In the genomic region with DNA sequence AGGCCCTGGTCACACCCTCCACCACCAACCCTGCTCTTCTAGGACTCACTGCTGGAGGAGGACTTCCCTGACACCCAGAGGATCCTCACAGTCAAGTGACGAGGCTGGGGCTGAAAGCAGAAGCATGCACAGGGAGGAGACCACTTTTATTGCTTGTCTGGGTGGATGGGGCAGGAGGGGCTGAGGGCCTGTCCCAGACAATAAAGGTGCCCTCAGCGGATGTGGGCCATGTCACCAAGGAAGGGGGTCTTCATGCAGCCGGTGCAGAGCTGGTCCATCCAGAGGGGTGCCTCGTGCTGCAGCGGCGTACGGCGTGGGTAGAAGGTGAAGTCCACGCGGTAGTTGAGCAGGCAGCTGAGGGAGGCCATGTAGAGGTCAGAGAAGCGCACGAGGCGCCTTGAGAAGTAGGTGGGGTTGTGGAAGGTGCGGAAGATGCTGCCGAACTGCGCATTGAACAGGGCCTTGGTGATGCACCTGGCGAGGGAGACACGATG, we compare ENCODE assay signal across 17 cellular contexts. TPM values are rescaled to one million over a fixed set of nuclear protein-coding genes. Genes with fewer than 3 reads are reported as not detected.
DNase-seq lines count a peak whose midpoint lies in the region; ATAC-seq and TF ChIP-seq lines count a peak whose summit lies in the region.
"Had no signal": no experiment of that assay in that cellular context is flagged by ENCODE, and none has a peak within 500 bp of the region (broad histone marks: within the 10 kb centered on the region; RNA-seq: fewer than 3 reads in every experiment).

No MANE protein-coding gene starts in this region.

- H3K9ac ChIP-seq in neural progenitor cell, result no peak overlapping the region

- no peaks in the 10 kb centered on the region for H3K27me3 Mint-ChIP-seq in neural progenitor cell (ENCODE audit: insufficient read depth, low read depth)
- H3K27me3 Mint-ChIP-seq in activated T-helper 17 cell treated with anti-CD3 and anti-CD28 coated beads, Interleukin-2, amount 50 U/mL, for 72 hours, result no peaks in the 10 kb centered on the region
- H3K27me3 Mint-ChIP-seq: T-cell had no signal

- H3K27me3 ChIP-seq in heart left ventricle (no peaks in the 10 kb centered on the region), neural progenitor cell (no peaks in the 10 kb centered on the region), aorta (ENCODE audit: control insufficient read depth in 1 of 2, insufficient read depth in 2 of 2, low read length in 1 of 2) (no peaks in the 10 kb centered on the region)
- H3K27me3 ChIP-seq: MG63 had no signal

- peaks cover 19% of the 10 kb centered on the region for H4K20me1 ChIP-seq in neural progenitor cell (ENCODE audit: low read depth)

- H3K9me3 ChIP-seq in heart left ventricle (no peaks in the 10 kb centered on the region), neural progenitor cell (ENCODE audit: low read depth) (no peaks in the 10 kb centered on the region), aorta (ENCODE audit: control insufficient read depth, low read length) (no peaks in the 10 kb centered on the region)
- H3K9me3 ChIP-seq: MG63, thoracic aorta had no signal

- no peak overlapping the region for H2AFZ ChIP-seq in neural progenitor cell (replicated peaks)

- no peak overlapping the region for H3K4me3 ChIP-seq in heart left ventricle
- H3K4me3 ChIP-seq in neural progenitor cell, result no peak overlapping the region
- no peak overlapping the region for H3K4me3 ChIP-seq in aorta (ENCODE audit: low read length in 2 of 2)
- H3K4me3 ChIP-seq: lung, MG63 had no signal

- H3F3A ChIP-seq in neural progenitor cell (ENCODE audit: low read depth), result no peaks in the 10 kb centered on the region

- intact Hi-C loops in Right ventricle myocardium superior (cut with DNase I) (no loop called here), Right ventricle myocardium inferior (cut with DNase I) (no loop called here), heart left ventricle (cut with DNase I) (no loop called here), aorta (cut with DNase I) (no loop called here)

- H3K4me1 Mint-ChIP-seq in neural progenitor cell, result peaks cover 13% of the 10 kb centered on the region
- no peaks in the 10 kb centered on the region for H3K4me1 Mint-ChIP-seq in activated T-helper 17 cell treated with anti-CD3 and anti-CD28 coated beads, Interleukin-2, amount 50 U/mL, for 72 hours
- H3K4me1 Mint-ChIP-seq: T-cell had no signal

- TF ChIP-seq POLR2A in heart left ventricle (IDR thresholded peaks at IDR 0.05), result no peak

- peaks cover 12% of the 10 kb centered on the region for H3K36me3 Mint-ChIP-seq in neural progenitor cell
- H3K36me3 Mint-ChIP-seq in activated T-helper 17 cell treated with anti-CD3 and anti-CD28 coated beads, Interleukin-2, amount 50 U/mL, for 72 hours (ENCODE audit: low read depth), result no peaks in the 10 kb centered on the region
- H3K36me3 Mint-ChIP-seq: T-cell had no signal

- no peaks in the 10 kb centered on the region for H3K9me3 Mint-ChIP-seq in neural progenitor cell
- no peaks in the 10 kb centered on the region for H3K9me3 Mint-ChIP-seq in activated T-helper 17 cell treated with anti-CD3 and anti-CD28 coated beads, Interleukin-2, amount 50 U/mL, for 72 hours
- H3K9me3 Mint-ChIP-seq: T-cell had no signal

- DNase-seq in Right ventricle myocardium superior (peak; percentile 37), Right ventricle myocardium inferior (ENCODE audit: missing footprints) (no peak), heart left ventricle (peak in 3 of 5 donors; percentile 15 to 59 (median 24)), neural progenitor cell (ENCODE audit: low spot score) (no peak), aorta (peak; percentile 44 to 47), DMS153 treated with DMSO at 0.1 percent for 48 hours (lab: John Stamatoyannopoulos, UW; ENCODE audit: unreplicated experiment) (no peak), A172 (ENCODE audit: low spot score) (no peak)
- DNase-seq: activated CD4-positive, alpha-beta T cell treated with anti-CD3 and anti-CD28 coated beads, Interleukin-2, amount 50 U/mL, for 4 hours; C1 segment of cervical spinal cord; MG63; NCI-H187; T-cell had no signal

- no peak overlapping the region for H3K27ac Mint-ChIP-seq in neural progenitor cell
- H3K27ac Mint-ChIP-seq in activated T-helper 17 cell treated with anti-CD3 and anti-CD28 coated beads, Interleukin-2, amount 50 U/mL, for 72 hours, result no peak overlapping the region
- H3K27ac Mint-ChIP-seq: T-cell had no signal

- TF ChIP-seq CTCF in heart left ventricle (IDR thresholded peaks at IDR 0.05), result no peak
- TF ChIP-seq CTCF in neural progenitor cell (IDR thresholded peaks at IDR 0.05), result no peak

- H3K79me2 ChIP-seq in neural progenitor cell (ENCODE audit: low read depth), result no peaks in the 10 kb centered on the region

- WGBS in heart left ventricle, 4 donors, result 94 to 97% (median 95%) methylated on average over 18 of the region's 18 CpGs
- 95 to 96% methylated on average over 18 of the region's 18 CpGs for WGBS in aorta, 2 donors

- H3K4me3 Mint-ChIP-seq in neural progenitor cell, result peak overlapping the region; percentile 30
- no peak overlapping the region for H3K4me3 Mint-ChIP-seq in activated T-helper 17 cell treated with anti-CD3 and anti-CD28 coated beads, Interleukin-2, amount 50 U/mL, for 72 hours
- H3K4me3 Mint-ChIP-seq: T-cell had no signal

- H3K4me1 ChIP-seq in heart left ventricle (peaks cover 9 to 47% (median 30%) of the 10 kb centered on the region in 12 donors), neural progenitor cell (no peaks in the 10 kb centered on the region), aorta (ENCODE audit: control insufficient read depth in 1 of 2, insufficient read depth in 2 of 2, low read length in 2 of 2) (no peaks in the 10 kb centered on the region)

- H3K4me2 ChIP-seq in neural progenitor cell, result no peak overlapping the region

- ATAC-seq in Right ventricle myocardium superior (ENCODE audit: poor library complexity) (no peak), Right ventricle myocardium inferior (no peak), heart left ventricle (no peak), aorta (ENCODE audit: low FRiP score) (no peak)
- ATAC-seq in activated T-helper 17 cell treated with anti-CD3 and anti-CD28 coated beads, Interleukin-2, amount 50 U/mL, for 72 hours (replicated peaks), result no peak
- ATAC-seq: T-cell had no signal

- H3K36me3 ChIP-seq in heart left ventricle, result peaks cover 0 to 92% (median 26%) of the 10 kb centered on the region in 9 donors
- H3K36me3 ChIP-seq in neural progenitor cell, result no peaks in the 10 kb centered on the region
- H3K36me3 ChIP-seq in aorta (ENCODE audit: control insufficient read depth in 1 of 2, insufficient read depth in 2 of 2, low read length in 1 of 2), result no peaks in the 10 kb centered on the region

- peak overlapping the region in 11 of 12 donors; percentile 43 to 91 (median 80) for H3K27ac ChIP-seq in heart left ventricle
- no peak overlapping the region for H3K27ac ChIP-seq in neural progenitor cell
- H3K27ac ChIP-seq in aorta (ENCODE audit: low read depth in 1 of 2, low read length in 2 of 2), result no peak overlapping the region

RNA-seq across cellular contexts. Expression of a gene that starts 9.4 kb away (rescaled TPM):
- 84.1 TPM for total RNA-seq in Right ventricle myocardium superior
- 105 TPM for total RNA-seq in Right ventricle myocardium inferior
- total RNA-seq in heart left ventricle, result 10 to 100 TPM; 22.8 to 99.6 (median 52.7) TPM
- 10 to 100 TPM; 61.1 to 92.7 TPM for polyA plus RNA-seq in heart left ventricle
- total RNA-seq in neural progenitor cell (ENCODE audit: low replicate concordance), result 210 and 364 TPM in 2 replicates
- 10 to 100 TPM; 29.6 to 33.0 TPM for total RNA-seq in aorta
- 100 to 1,000 TPM in 1 of 2 donors, 10 to 100 TPM in 1; 46.3 to 148 TPM for polyA plus RNA-seq in aorta
- 10 to 100 TPM; 23.3 to 54.7 TPM for total RNA-seq in activated T-helper 17 cell treated with anti-CD3 and anti-CD28 coated beads, Interleukin-2, amount 50 U/mL, for 72 hours
- 65.6 and 92.3 TPM in 2 replicates for total RNA-seq in A172 (2014; rRNA removed; shearing (Covaris generic))

RNA-seq across cellular contexts. Expression of a gene that starts 12.1 kb away (rescaled TPM):
- total RNA-seq in Right ventricle myocardium superior (71.2 TPM), Right ventricle myocardium inferior (71.1 TPM), heart left ventricle (10 to 100 TPM in 8 of 9 donors, 1 to 10 TPM in 1; 2.0 to 73.0 (median 59.2) TPM), neural progenitor cell (ENCODE audit: low replicate concordance) (2.0 and 2.4 TPM in 2 replicates), aorta (10 to 100 TPM in 1 of 2 donors, 1 to 10 TPM in 1; 9.1 to 14.0 TPM)
- polyA plus RNA-seq in heart left ventricle (100 to 1,000 TPM in 1 of 2 donors, 10 to 100 TPM in 1; 45.2 to 113 TPM), aorta (1 to 10 TPM; 4.5 to 7.1 TPM)
- total RNA-seq in activated T-helper 17 cell treated with anti-CD3 and anti-CD28 coated beads, Interleukin-2, amount 50 U/mL, for 72 hours, result 10 to 100 TPM in 1 of 2 donors, 1 to 10 TPM in 1; 7.9 to 12.0 TPM
- total RNA-seq in A172 (2014; rRNA removed; shearing (Covaris generic)), result 17.1 and 47.0 TPM in 2 replicates

RNA-seq across cellular contexts. Expression of a gene that starts 29.2 kb away (rescaled TPM):
- total RNA-seq in Right ventricle myocardium superior, result 74.7 TPM
- 88.1 TPM for total RNA-seq in Right ventricle myocardium inferior
- 100 to 1,000 TPM in 2 of 9 donors, 10 to 100 TPM in 7; 34.1 to 351 (median 50.6) TPM for total RNA-seq in heart left ventricle
- polyA plus RNA-seq in heart left ventricle, result 10 to 100 TPM; 41.0 to 79.1 TPM
- 0.06 TPM in 1 of 2 replicates, not detected in the other for total RNA-seq in neural progenitor cell (ENCODE audit: low replicate concordance)
- 100 to 1,000 TPM; 339 to 651 TPM for total RNA-seq in aorta
- 100 to 1,000 TPM in 1 of 2 donors, 10 to 100 TPM in 1; 54.2 to 207 TPM for polyA plus RNA-seq in aorta
- under 1 TPM; 0.19 to 0.26 TPM for total RNA-seq in activated T-helper 17 cell treated with anti-CD3 and anti-CD28 coated beads, Interleukin-2, amount 50 U/mL, for 72 hours
- 0.12 TPM in 1 of 2 replicates, not detected in the other for total RNA-seq in A172 (2014; rRNA removed; shearing (Covaris generic))
- total RNA-seq: chondrocyte, NCI-H460 had no signal

Comparison
In these comparisons a context has a peak if more than half of its experiments do, and no peak if none do; other contexts are left out.
1. DNase-seq: peak in Right ventricle myocardium superior (single experiment), heart left ventricle (3 of 5) and aorta (2 of 2); none in Right ventricle myocardium inferior (single experiment), neural progenitor cell (single experiment), DMS153 treated with DMSO at 0.1 percent for 48 hours (single experiment) and A172 (single experiment).
2. H3K27ac ChIP-seq: peak in heart left ventricle (11 of 12); none in neural progenitor cell (single experiment) and aorta (0 of 2).
3. RNA of a gene that starts 29.2 kb away (total RNA-seq): 339 to 651 TPM in aorta, 88.1 TPM in Right ventricle myocardium inferior (single experiment), 74.7 TPM in Right ventricle myocardium superior (single experiment) and 34.1 to 351 TPM in heart left ventricle; 0.19 to 0.26 TPM in activated T-helper 17 cell treated with anti-CD3 and anti-CD28 coated beads, Interleukin-2, amount 50 U/mL, for 72 hours, 0.12 TPM in A172 and 0.06 TPM in neural progenitor cell; every median in the first group is over 10 times any median in the second.